ENCODE assay signal across 17 cellular contexts in genomic region chr3:159029306-159030026, GRCh38. TPM values are rescaled to one million over a fixed set of nuclear protein-coding genes. Genes with fewer than 3 reads are reported as not detected.
DNase-seq lines count a peak whose midpoint lies in the region; ATAC-seq and TF ChIP-seq lines count a peak whose summit lies in the region.
"Had no signal": no experiment of that assay in that cellular context is flagged by ENCODE, and none has a peak within 500 bp of the region (broad histone marks: within the 10 kb centered on the region; RNA-seq: fewer than 3 reads in every experiment).

No MANE protein-coding gene starts in this region.

- ATAC-seq in GM18520 (IDR thresholded peaks at IDR 0.05; ENCODE audit: unreplicated experiment) (peak; percentile 82), GM21526 (IDR thresholded peaks at IDR 0.05; ENCODE audit: low FRiP score, unreplicated experiment) (peak; percentile 88), HG02981 (IDR thresholded peaks at IDR 0.05; ENCODE audit: unreplicated experiment) (peak; percentile 76)
- ATAC-seq: esophagus mucosa, K562 had no signal

- intact Hi-C loops in uterus (cut with DNase I; ENCODE audit: low total_unique reads): no loop called here

- no peak for TF ChIP-seq POLR2A in uterus (IDR thresholded peaks at IDR 0.05)

- DNase-seq in LHCN-M2 (ENCODE audit: low read depth) (peak; percentile 53), uterus (no peak), NCI-H2081 treated with DMSO at 0.1 percent for 48 hours (lab: John Stamatoyannopoulos, UW) (no peak), SW480 (ENCODE audit: low spot score) (no peak)
- DNase-seq in stimulated activated CD4-positive, alpha-beta T cell treated with anti-CD3 and anti-CD28 coated beads, Interleukin-4, amount 100 ng/mL, for 1 hour: no peak
- DNase-seq: activated CD4-positive, CD25-positive, alpha-beta regulatory T cell treated with anti-CD3 and anti-CD28 coated beads, Interleukin-2, amount 50 U/mL, for 72 hours; activated T-cell treated with anti-CD3 and anti-CD28 coated beads, Interleukin-2, amount 50 U/mL, for 1 hour; AML-193; amygdala; hippocampal formation; substantia nigra had no signal

- H3K4me3 ChIP-seq in uterus: no peak overlapping the region
- H3K4me3 ChIP-seq: K562 had no signal

- TF ChIP-seq CTCF in uterus (IDR thresholded peaks at IDR 0.05): no peak

- H3K27ac ChIP-seq in uterus: no peak overlapping the region

- H3K36me3 ChIP-seq in uterus: no peaks in the 10 kb centered on the region

- no peaks in the 10 kb centered on the region for H3K4me1 ChIP-seq in uterus

- H3K27me3 ChIP-seq in uterus: no peaks in the 10 kb centered on the region

- H3K9me3 ChIP-seq in uterus: no peaks in the 10 kb centered on the region

RNA-seq across cellular contexts. Expression of gene IQCJ, which starts 39.7 kb away (rescaled TPM):
- total RNA-seq in LHCN-M2 (2014; rRNA removed) (0.19 TPM in 1 of 2 replicates, not detected in the other), uterus (under 1 TPM in 2 of 4 donors, not detected in 2; 0.21 to 0.51 TPM)
- not detected for polyA plus RNA-seq in LHCN-M2 (2012)
- total RNA-seq: esophagus mucosa, K562, neural crest cell had no signal
- polyA plus RNA-seq: K562 had no signal
